In the genomic region with DNA sequence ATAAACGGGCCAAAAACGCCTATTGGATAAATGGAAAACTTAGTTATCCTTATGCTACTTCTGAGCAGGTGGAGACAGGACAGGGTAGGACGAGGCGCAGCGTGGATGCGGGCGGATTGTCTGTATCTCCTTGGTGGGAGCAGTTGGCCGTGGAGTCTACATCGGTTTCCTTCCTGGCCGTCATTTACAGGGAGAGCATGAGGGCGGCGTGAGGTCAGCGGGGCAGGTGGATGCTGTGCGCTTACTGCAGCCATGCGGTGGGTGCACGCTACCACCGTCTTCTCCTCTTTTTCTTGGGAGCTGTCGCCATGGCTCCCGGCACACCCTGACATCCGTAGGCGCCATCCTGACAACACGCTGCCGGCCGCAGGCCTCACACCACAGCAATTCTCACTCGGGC, we compare ENCODE assay signal across 2 cellular contexts.
TF ChIP-seq lines count a peak whose summit lies in the region.

No MANE protein-coding gene starts in this region.

TF ChIP-seq in HepG2, 621 proteins besides CTCF, POLR2A, EP300 and RAD21:
- TF ChIP-seq, protein P1, sequence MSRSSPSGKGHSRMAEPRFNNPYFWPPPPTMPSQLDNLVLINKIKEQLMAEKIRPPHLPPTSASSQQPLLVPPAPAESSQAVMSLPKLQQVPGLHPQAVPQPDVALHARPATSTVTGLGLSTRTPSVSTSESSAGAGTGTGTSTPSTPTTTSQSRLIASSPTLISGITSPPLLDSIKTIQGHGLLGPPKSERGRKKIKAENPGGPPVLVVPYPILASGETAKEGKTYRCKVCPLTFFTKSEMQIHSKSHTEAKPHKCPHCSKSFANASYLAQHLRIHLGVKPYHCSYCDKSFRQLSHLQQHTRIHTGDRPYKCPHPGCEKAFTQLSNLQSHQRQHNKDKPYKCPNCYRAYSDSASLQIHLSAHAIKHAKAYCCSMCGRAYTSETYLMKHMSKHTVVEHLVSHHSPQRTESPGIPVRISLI (CRISPR knock-in tag; IDR thresholded peaks at IDR 0.05; ENCODE audit: borderline replicate concordance) = no peak
- TF ChIP-seq ZNF589 (CRISPR knock-in tag; conservative IDR thresholded peaks at IDR 0.05) (no peak), ZNF773 (CRISPR knock-in tag; IDR thresholded peaks at IDR 0.05; ENCODE audit: borderline replicate concordance) (no peak), CC2D1A (CRISPR knock-in tag; IDR thresholded peaks at IDR 0.05) (no peak), CEBPB (IDR thresholded peaks at IDR 0.05; ENCODE audit: borderline replicate concordance, low read depth, low read length) (no peak), ZNF382 (CRISPR knock-in tag; IDR thresholded peaks at IDR 0.05; ENCODE audit: borderline replicate concordance) (no peak), ZNF772 (CRISPR knock-in tag; IDR thresholded peaks at IDR 0.05) (no peak), FOXJ3 (CRISPR knock-in tag; IDR thresholded peaks at IDR 0.05; ENCODE audit: borderline replicate concordance) (no peak), CENPT (CRISPR knock-in tag; IDR thresholded peaks at IDR 0.05; ENCODE audit: low read depth) (no peak), ZNF687 (CRISPR knock-in tag; IDR thresholded peaks at IDR 0.05) (no peak), SRSF9 (IDR thresholded peaks at IDR 0.05; ENCODE audit: borderline replicate concordance, insufficient read depth, low read depth, low read length, poor library complexity, severe bottlenecking) (no peak), TFE3 (CRISPR knock-in tag; IDR thresholded peaks at IDR 0.05) (no peak)
- TF ChIP-seq, protein P2, sequence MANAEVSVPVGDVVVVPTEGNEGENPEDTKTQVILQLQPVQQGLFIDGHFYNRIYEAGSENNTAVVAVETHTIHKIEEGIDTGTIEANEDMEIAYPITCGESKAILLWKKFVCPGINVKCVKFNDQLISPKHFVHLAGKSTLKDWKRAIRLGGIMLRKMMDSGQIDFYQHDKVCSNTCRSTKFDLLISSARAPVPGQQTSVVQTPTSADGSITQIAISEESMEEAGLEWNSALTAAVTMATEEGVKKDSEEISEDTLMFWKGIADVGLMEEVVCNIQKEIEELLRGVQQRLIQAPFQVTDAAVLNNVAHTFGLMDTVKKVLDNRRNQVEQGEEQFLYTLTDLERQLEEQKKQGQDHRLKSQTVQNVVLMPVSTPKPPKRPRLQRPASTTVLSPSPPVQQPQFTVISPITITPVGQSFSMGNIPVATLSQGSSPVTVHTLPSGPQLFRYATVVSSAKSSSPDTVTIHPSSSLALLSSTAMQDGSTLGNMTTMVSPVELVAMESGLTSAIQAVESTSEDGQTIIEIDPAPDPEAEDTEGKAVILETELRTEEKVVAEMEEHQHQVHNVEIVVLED (CRISPR knock-in tag; IDR thresholded peaks at IDR 0.05; ENCODE audit: borderline replicate concordance) = no peak
- TF ChIP-seq, protein P3, sequence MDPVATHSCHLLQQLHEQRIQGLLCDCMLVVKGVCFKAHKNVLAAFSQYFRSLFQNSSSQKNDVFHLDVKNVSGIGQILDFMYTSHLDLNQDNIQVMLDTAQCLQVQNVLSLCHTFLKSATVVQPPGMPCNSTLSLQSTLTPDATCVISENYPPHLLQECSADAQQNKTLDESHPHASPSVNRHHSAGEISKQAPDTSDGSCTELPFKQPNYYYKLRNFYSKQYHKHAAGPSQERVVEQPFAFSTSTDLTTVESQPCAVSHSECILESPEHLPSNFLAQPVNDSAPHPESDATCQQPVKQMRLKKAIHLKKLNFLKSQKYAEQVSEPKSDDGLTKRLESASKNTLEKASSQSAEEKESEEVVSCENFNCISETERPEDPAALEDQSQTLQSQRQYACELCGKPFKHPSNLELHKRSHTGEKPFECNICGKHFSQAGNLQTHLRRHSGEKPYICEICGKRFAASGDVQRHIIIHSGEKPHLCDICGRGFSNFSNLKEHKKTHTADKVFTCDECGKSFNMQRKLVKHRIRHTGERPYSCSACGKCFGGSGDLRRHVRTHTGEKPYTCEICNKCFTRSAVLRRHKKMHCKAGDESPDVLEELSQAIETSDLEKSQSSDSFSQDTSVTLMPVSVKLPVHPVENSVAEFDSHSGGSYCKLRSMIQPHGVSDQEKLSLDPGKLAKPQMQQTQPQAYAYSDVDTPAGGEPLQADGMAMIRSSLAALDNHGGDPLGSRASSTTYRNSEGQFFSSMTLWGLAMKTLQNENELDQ (CRISPR knock-in tag; IDR thresholded peaks at IDR 0.05; ENCODE audit: borderline replicate concordance) = no peak

TF ChIP-seq in H1, 55 proteins besides CTCF, POLR2A, EP300 and RAD21:
- TF ChIP-seq JUN (IDR thresholded peaks at IDR 0.05; ENCODE audit: low read depth, low read length) = no peak
- TF ChIP-seq MAX (IDR thresholded peaks at IDR 0.05) = peak; percentile 70
- TF ChIP-seq NANOG (IDR thresholded peaks at IDR 0.05; ENCODE audit: insufficient read depth, low read depth, low read length, poor library complexity, severe bottlenecking) = no peak
